ENCODE assay signal across 9 cellular contexts in the genomic region with DNA sequence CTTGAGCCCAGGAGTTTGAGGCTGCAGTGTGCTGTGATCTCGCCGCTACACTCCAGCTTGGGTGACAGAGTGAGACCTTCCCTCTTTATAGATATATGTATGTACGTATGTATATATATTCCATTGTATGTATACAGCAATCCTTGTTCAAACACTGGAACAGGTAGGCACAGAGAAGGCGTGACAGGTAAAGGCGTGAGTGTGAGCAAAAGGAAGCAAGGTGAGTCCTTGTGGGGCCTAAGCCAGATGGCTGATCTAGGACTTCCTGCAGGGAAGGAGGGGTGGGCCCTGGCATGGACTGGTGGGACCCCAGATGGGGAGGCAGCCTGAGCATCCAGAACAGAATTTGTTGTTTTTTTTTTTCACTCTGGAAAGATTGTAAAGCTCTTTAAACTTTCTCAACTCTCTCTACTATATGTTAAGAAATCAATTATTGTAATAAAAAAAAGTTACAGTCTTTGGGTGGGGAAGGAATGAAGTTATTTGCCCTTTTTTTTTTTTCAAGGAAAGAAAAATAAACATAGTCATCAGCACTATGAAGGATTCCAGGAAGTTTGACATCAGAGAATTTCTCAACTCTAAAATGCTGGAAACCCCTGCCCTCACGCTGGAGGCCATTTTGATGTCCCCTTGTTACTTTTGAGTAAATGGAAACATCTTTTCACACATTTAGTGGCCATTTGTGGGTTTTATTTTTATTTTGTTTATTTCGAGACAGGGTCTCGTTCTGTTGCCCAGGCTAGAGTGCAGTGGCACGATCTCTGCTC. TPM values are rescaled to one million over a fixed set of nuclear protein-coding genes. Genes with fewer than 3 reads are reported as not detected.
A peak's percentile ranks its signal among the peaks of the same experiment; 100 is the strongest.
DNase-seq lines count a peak whose midpoint lies in the region; ATAC-seq, FAIRE-seq and TF ChIP-seq lines count a peak whose summit lies in the region.
"Had no signal": no experiment of that assay in that cellular context is flagged by ENCODE, and none has a peak within 500 bp of the region (broad histone marks: within the 10 kb centered on the region; RNA-seq: fewer than 3 reads in every experiment).

No MANE protein-coding gene starts in this region.

- H3K36me3 Mint-ChIP-seq in CD14-positive monocyte: peaks cover 6 to 13% of the 10 kb centered on the region in 2 donors
- H3K36me3 Mint-ChIP-seq in dendritic cell treated with granulocyte-macrophage colony-stimulating factor and Interleukin-4, amounts not matched to agents 40 ng/mL and 50 ng/mL, for 4 days (ENCODE audit: low read depth): peaks cover 58% of the 10 kb centered on the region
- no peaks in the 10 kb centered on the region for H3K36me3 Mint-ChIP-seq in CD4-positive, alpha-beta T cell (ENCODE audit: low read depth)

- DNase-seq in CD14-positive monocyte (ENCODE audit: low spot score) (no peak), NCI-H2171 treated with DMSO at 0.1 percent for 48 hours (lab: John Stamatoyannopoulos, UW) (peak; percentile 92), pancreas (peak in 1 of 6 donors; percentile 15), medulla oblongata (ENCODE audit: extremely low spot score) (no peak), NCI-H1417 treated with DMSO at 0.1 percent for 48 hours (lab: John Stamatoyannopoulos, UW) (no peak)
- no peak for DNase-seq in CD4-positive, alpha-beta T cell
- DNase-seq: gastrocnemius medialis had no signal

- H3K27ac Mint-ChIP-seq in CD14-positive monocyte: peak overlapping the region; percentile 75 to 95 (median 91)
- peak overlapping the region; percentile 100 for H3K27ac Mint-ChIP-seq in dendritic cell treated with granulocyte-macrophage colony-stimulating factor and Interleukin-4, amounts not matched to agents 40 ng/mL and 50 ng/mL, for 4 days
- H3K27ac Mint-ChIP-seq in CD4-positive, alpha-beta T cell: no peak overlapping the region

- H3K4me1 Mint-ChIP-seq in CD14-positive monocyte: peaks cover 76% of the 10 kb centered on the region
- peaks cover 78% of the 10 kb centered on the region for H3K4me1 Mint-ChIP-seq in dendritic cell treated with granulocyte-macrophage colony-stimulating factor and Interleukin-4, amounts not matched to agents 40 ng/mL and 50 ng/mL, for 4 days (ENCODE audit: low read depth)
- peaks cover 14% of the 10 kb centered on the region for H3K4me1 Mint-ChIP-seq in CD4-positive, alpha-beta T cell (ENCODE audit: low read depth)

- no peak overlapping the region for H3K4me3 Mint-ChIP-seq in CD14-positive monocyte
- peak overlapping the region; percentile 80 for H3K4me3 Mint-ChIP-seq in dendritic cell treated with granulocyte-macrophage colony-stimulating factor and Interleukin-4, amounts not matched to agents 40 ng/mL and 50 ng/mL, for 4 days
- H3K4me3 Mint-ChIP-seq in CD4-positive, alpha-beta T cell: no peak overlapping the region

- TF ChIP-seq CTCF in CD14-positive monocyte (IDR thresholded peaks at IDR 0.05): no peak
- TF ChIP-seq CTCF in pancreas (IDR thresholded peaks at IDR 0.05): no peak
- TF ChIP-seq CTCF in CD4-positive, alpha-beta T cell (IDR thresholded peaks at IDR 0.05): no peak

- no peaks in the 10 kb centered on the region for H3K27me3 Mint-ChIP-seq in CD14-positive monocyte (ENCODE audit: low read depth in 3 of 3)
- H3K27me3 Mint-ChIP-seq in dendritic cell treated with granulocyte-macrophage colony-stimulating factor and Interleukin-4, amounts not matched to agents 40 ng/mL and 50 ng/mL, for 4 days: no peaks in the 10 kb centered on the region
- H3K27me3 Mint-ChIP-seq in CD4-positive, alpha-beta T cell: no peaks in the 10 kb centered on the region

- no peak for FAIRE-seq in pancreas (lab: Jason Lieb, UNC)

- H3K4me3 ChIP-seq in pancreas: no peak overlapping the region
- H3K4me3 ChIP-seq: gastrocnemius medialis had no signal

- peak overlapping the region; percentile 71 to 91 (median 83) for H3K27ac ChIP-seq in pancreas
- no peak overlapping the region for H3K27ac ChIP-seq in CD4-positive, alpha-beta T cell (ENCODE audit: low read depth, low read length)

- 62% methylated on average over 9 of the region's 9 CpGs for WGBS in pancreas, 2 donors

- POLR2A ChIA-PET in CD4-positive, alpha-beta T cell (lab: Charles Lee): no interaction called here

- H3K36me3 ChIP-seq in pancreas: no peaks in the 10 kb centered on the region
- H3K36me3 ChIP-seq: gastrocnemius medialis had no signal

- H3K4me1 ChIP-seq in pancreas: peaks cover 42 to 60% (median 44%) of the 10 kb centered on the region in 3 donors

- ATAC-seq in pancreas: peak in 1 of 4 donors; percentile 13
- no peak for ATAC-seq in CD4-positive, alpha-beta T cell (ENCODE audit: poor library complexity)
- no peak for ATAC-seq in HG02973 (IDR thresholded peaks at IDR 0.05; ENCODE audit: unreplicated experiment)
- ATAC-seq: gastrocnemius medialis had no signal

- intact Hi-C loops in CD14-positive monocyte (cut with micrococcal nuclease) (loop anchor here in 1 of 2 donors (5.0 kb wide), 1 partner anchor 209 kb away; no protein-coding TSS in a partner anchor), pancreas (cut with DNase I) (no loop called here)
- intact Hi-C loops in dendritic cell treated with granulocyte-macrophage colony-stimulating factor and Interleukin-4, amounts not matched to agents 40 ng/mL and 50 ng/mL, for 4 days (cut with micrococcal nuclease): loop anchor here (10.0 kb wide), 1 partner anchor 342 kb away; the partner anchor contains the start of gene ST6GALNAC4
- intact Hi-C loops in CD4-positive, alpha-beta T cell (cut with DNase I, micrococcal nuclease): no loop called here

- H3K9me3 ChIP-seq in pancreas: no peaks in the 10 kb centered on the region
- H3K9me3 ChIP-seq in CD4-positive, alpha-beta T cell (ENCODE audit: control insufficient read depth, low read length): no peaks in the 10 kb centered on the region
- H3K9me3 ChIP-seq: gastrocnemius medialis had no signal

- no peaks in the 10 kb centered on the region for H3K9me3 Mint-ChIP-seq in CD14-positive monocyte
- no peaks in the 10 kb centered on the region for H3K9me3 Mint-ChIP-seq in dendritic cell treated with granulocyte-macrophage colony-stimulating factor and Interleukin-4, amounts not matched to agents 40 ng/mL and 50 ng/mL, for 4 days
- no peaks in the 10 kb centered on the region for H3K9me3 Mint-ChIP-seq in CD4-positive, alpha-beta T cell

- CTCF ChIA-PET in CD4-positive, alpha-beta T cell (lab: Charles Lee): no interaction called here

- no peaks in the 10 kb centered on the region for H3K27me3 ChIP-seq in pancreas
- H3K27me3 ChIP-seq in CD4-positive, alpha-beta T cell (ENCODE audit: control insufficient read depth, insufficient read depth, low read length): no peaks in the 10 kb centered on the region
- H3K27me3 ChIP-seq: gastrocnemius medialis had no signal

RNA-seq across cellular contexts. Expression of gene STXBP1, which starts 38.9 kb away (rescaled TPM):
- polyA plus RNA-seq in CD14-positive monocyte: under 1 TPM in 1 of 2 donors, not detected in 1; 0.59 TPM
- total RNA-seq in pancreas: 10 to 100 TPM; 14.3 to 33.0 (median 22.0) TPM
- 10 to 100 TPM; 17.6 to 46.4 TPM for polyA plus RNA-seq in pancreas
- total RNA-seq in CD4-positive, alpha-beta T cell: 1 to 10 TPM; 1.9 to 3.4 TPM
